In the genomic region with DNA sequence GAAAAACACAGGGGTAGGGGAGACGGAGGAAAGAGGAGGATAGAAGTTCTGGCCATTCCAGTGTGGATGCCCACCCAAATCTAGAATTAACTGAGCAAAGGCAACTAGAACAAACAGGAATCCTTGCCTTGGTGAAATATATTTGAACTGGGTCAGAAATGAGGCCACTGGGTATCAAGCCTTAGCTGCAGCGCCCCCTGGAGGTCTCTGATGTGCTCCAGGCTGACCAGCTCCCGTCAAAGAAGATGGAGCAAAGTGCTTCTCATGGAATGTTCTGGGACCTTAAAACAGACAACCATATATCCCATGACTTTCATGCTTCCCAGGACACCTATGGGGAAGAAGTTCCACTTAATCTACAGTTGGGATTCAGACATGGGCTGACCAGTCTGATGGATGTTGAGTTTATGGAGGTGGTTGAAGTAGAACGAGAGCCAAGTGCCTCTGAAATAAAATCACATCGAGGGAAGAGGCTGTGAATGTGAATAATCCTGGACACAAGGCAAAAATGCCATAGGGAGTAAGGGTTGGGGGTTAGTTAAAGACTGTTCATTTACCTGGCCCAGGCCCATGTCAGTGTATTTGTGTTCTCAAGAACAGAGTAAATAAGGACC, we compare ENCODE assay signal across 8 cellular contexts. TPM values are rescaled to one million over a fixed set of nuclear protein-coding genes. Genes with fewer than 3 reads are reported as not detected.
DNase-seq lines count a peak whose midpoint lies in the region; ATAC-seq, FAIRE-seq and TF ChIP-seq lines count a peak whose summit lies in the region.

No MANE protein-coding gene starts in this region.

- H3K4me1 Mint-ChIP-seq in CD14-positive monocyte = no peaks in the 10 kb centered on the region

- H3K9me3 Mint-ChIP-seq in CD14-positive monocyte = peaks cover 10 to 28% (median 18%) of the 10 kb centered on the region in 7 donors

- H3K36me3 Mint-ChIP-seq in CD14-positive monocyte = peaks cover 0 to 3% of the 10 kb centered on the region in 2 donors

- FAIRE-seq in HTR-8/SVneo (lab: Jason Lieb, UNC) = no peak

- ATAC-seq in HG03039 (IDR thresholded peaks at IDR 0.05; ENCODE audit: unreplicated experiment) = no peak

- intact Hi-C loops in CD14-positive monocyte (cut with micrococcal nuclease) = no loop called here

- H3K4me3 ChIP-seq in astrocyte of the spinal cord (ENCODE audit: low read depth, low read length) = no peak overlapping the region

- no peak overlapping the region for H3K4me3 Mint-ChIP-seq in CD14-positive monocyte

- TF ChIP-seq CTCF in CD14-positive monocyte (IDR thresholded peaks at IDR 0.05) = peak; percentile 87
- peak; percentile 67 for TF ChIP-seq CTCF in astrocyte of the spinal cord (IDR thresholded peaks at IDR 0.05; ENCODE audit: low read depth, low read length)

- in situ Hi-C loops in astrocyte of the spinal cord (cut with HindIII; ENCODE audit: low sequenced_read_pairs) = no loop called here

- DNase-seq in CD14-positive monocyte (ENCODE audit: low spot score) (no peak), HTR-8/SVneo (ENCODE audit: insufficient read length, low spot score) (peak; percentile 32), T-helper 22 cell (ENCODE audit: low read depth) (peak; percentile 23), astrocyte of the spinal cord (ENCODE audit: low read depth, low spot score) (peak; percentile 4), inferior parietal cortex (ENCODE audit: extremely low spot score) (peak; percentile 57), H4 (ENCODE audit: low spot score) (no peak)
- peak; percentile 68 for DNase-seq in stimulated activated CD4-positive, alpha-beta T cell treated with anti-CD3 and anti-CD28 coated beads, Interleukin-4, amount 100 ng/mL, for 24 hours

- H3K27ac Mint-ChIP-seq in CD14-positive monocyte = no peak overlapping the region

- peaks cover 5 to 13% (median 5%) of the 10 kb centered on the region in 3 donors for H3K27me3 Mint-ChIP-seq in CD14-positive monocyte (ENCODE audit: low read depth in 3 of 3)

RNA-seq across cellular contexts. Expression of a gene that starts 50.4 kb away (rescaled TPM):
- 100 to 1,000 TPM; 569 to 682 TPM for polyA plus RNA-seq in CD14-positive monocyte
- 25.4 and 47.3 TPM in 2 replicates for total RNA-seq in H4 (2014; rRNA removed; shearing (Covaris generic))

RNA-seq across cellular contexts. Expression of a gene that starts 52.8 kb away (rescaled TPM):
- polyA plus RNA-seq in CD14-positive monocyte = 100 to 1,000 TPM; 578 to 796 TPM
- 5.2 and 5.4 TPM in 2 replicates for total RNA-seq in H4 (2014; rRNA removed; shearing (Covaris generic))

Comparison
In these comparisons a context has a peak if more than half of its experiments do, and no peak if none do; other contexts are left out.
1. DNase-seq: peak in HTR-8/SVneo (single experiment), T-helper 22 cell (single experiment), astrocyte of the spinal cord (single experiment), inferior parietal cortex (single experiment) and stimulated activated CD4-positive, alpha-beta T cell treated with anti-CD3 and anti-CD28 coated beads, Interleukin-4, amount 100 ng/mL, for 24 hours (single experiment); none in CD14-positive monocyte (single experiment) and H4 (single experiment).